In the genomic region with DNA sequence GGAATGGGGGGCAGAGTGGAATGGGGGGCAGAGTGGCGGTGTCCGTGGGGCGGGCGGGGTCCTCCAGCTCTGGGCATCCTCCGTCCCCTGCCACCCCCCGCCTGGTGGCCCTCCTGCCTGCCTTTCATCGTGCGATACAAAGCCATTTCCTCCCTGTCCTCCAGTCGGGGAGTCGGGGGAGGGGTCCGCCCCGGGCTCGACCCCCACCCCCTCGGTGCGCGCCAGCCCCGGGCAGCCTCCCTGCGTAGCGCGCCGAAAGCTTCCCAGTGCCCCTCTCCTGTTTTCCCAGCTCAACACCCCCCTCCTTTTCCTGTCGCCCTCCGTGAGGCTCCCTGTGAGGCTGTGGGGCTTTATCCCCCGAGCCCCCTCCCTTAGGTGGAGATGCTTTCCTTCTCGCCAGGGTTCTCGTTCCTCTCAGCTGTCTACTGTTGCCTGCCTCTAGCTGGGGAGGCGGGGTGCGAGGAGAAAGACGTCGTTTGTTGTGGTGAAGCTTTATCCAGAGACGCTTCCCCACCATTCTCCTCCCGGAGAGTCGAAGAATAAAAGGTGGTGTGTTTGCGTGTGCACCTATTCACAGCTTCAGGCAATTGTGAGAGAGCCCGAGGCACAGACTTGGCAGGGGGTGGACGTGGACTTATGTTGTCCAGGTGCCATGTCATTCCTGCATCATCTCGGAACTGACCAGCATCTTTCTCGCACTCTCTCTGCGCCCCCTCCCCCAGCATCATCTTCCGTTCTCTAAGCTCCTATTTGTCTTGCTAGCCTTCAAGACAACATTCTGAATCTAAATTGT, we compare ENCODE assay signal across 8 cellular contexts. TPM values are rescaled to one million over a fixed set of nuclear protein-coding genes. Genes with fewer than 3 reads are reported as not detected.
A peak's percentile ranks its signal among the peaks of the same experiment; 100 is the strongest.
DNase-seq lines count a peak whose midpoint lies in the region; ATAC-seq, FAIRE-seq and TF ChIP-seq lines count a peak whose summit lies in the region.

No MANE protein-coding gene starts in this region.

- no peaks in the 10 kb centered on the region for H4K20me1 ChIP-seq in K562 (replicated peaks; ENCODE audit: control insufficient read depth, insufficient read depth, low read length)

- H3K4me3 ChIP-seq in K562 (peak overlapping the region; percentile 52), iPS-18c (ENCODE audit: insufficient read depth, low read depth, low read length) (peak overlapping the region; percentile 82), skeletal muscle satellite cell (ENCODE audit: low read length) (peak overlapping the region; percentile 87)

- no peak for FAIRE-seq in K562 (lab: Jason Lieb, UNC)

- no peaks in the 10 kb centered on the region for H3K79me2 ChIP-seq in K562 (ENCODE audit: control insufficient read depth, insufficient read depth, low read length)

- no peak for TF ChIP-seq RAD21 in K562 (CRISPR knock-in tag; conservative IDR thresholded peaks at IDR 0.05 in 1 of 2, IDR thresholded peaks at IDR 0.05 in 1 of 2)

- POLR2A ChIA-PET in K562 (lab: Yijun Ruan, JAX): interaction anchor here (0.6 to 1.2 kb wide), 4 partner anchors 8 to 239 kb away, joined by 3 to 5 read pairs (median 3); no protein-coding TSS in a partner anchor

- H3K27ac ChIP-seq in K562 (ENCODE audit: extremely low read depth, low read depth, low read length): no peak overlapping the region

- no peaks in the 10 kb centered on the region for H3K36me3 ChIP-seq in K562 (ENCODE audit: control insufficient read depth, insufficient read depth, low read length)
- no peaks in the 10 kb centered on the region for H3K36me3 ChIP-seq in skeletal muscle satellite cell (ENCODE audit: insufficient read depth, low read length)

- no peak for TF ChIP-seq EP300 in K562 (IDR thresholded peaks at IDR 0.05; ENCODE audit: low read length)

- CTCF ChIA-PET in K562 (lab: Yijun Ruan, JAX; ENCODE audit: low intra/inter-chr PET ratio): no interaction called here

- no peaks in the 10 kb centered on the region for H3K9me1 ChIP-seq in K562 (ENCODE audit: control insufficient read depth, insufficient read depth, low read length)

- 24% methylated on average over 28 of the region's 40 CpGs for WGBS in K562 (ENCODE audit: insufficient coverage, low coverage, missing lambda C conversion rate)

- BruUV-seq in K562 (replicated peaks; lab: Mats Ljungman, UMichigan): no TSS peak

- ATAC-seq in K562: no peak

- no peak for TF ChIP-seq CTCF in K562 (IDR thresholded peaks at IDR 0.05 in 2 of 3, conservative IDR thresholded peaks at IDR 0.05 in 1 of 3; ENCODE audit: insufficient read depth in 2 of 3, low read depth in 1 of 3, low read length in 3 of 3)

- H3K9me3 ChIP-seq in K562 (replicated peaks; ENCODE audit: control insufficient read depth, insufficient read depth, low read depth, low read length) (no peaks in the 10 kb centered on the region), iPS-18c (ENCODE audit: control insufficient read depth, insufficient read depth, low read length) (no peaks in the 10 kb centered on the region), skeletal muscle satellite cell (replicated peaks; ENCODE audit: low read length) (no peaks in the 10 kb centered on the region)

- peak; percentile 29 for DNase-seq in NCI-H1092 treated with DMSO at 0.1 percent for 48 hours (lab: John Stamatoyannopoulos, UW)
- DNase-seq in NCI-H1092 (lab: John Stamatoyannopoulos, UW): no peak
- peak; percentile 72 for DNase-seq in NCI-H526 treated with DMSO at 0.1 percent for 48 hours (lab: John Stamatoyannopoulos, UW)
- DNase-seq in K562 (ENCODE audit: extremely low read depth in 1 of 4, low spot score in 3 of 4): no peak
- no peak for DNase-seq in DMS114 treated with DMSO at 0.1 percent for 48 hours (lab: John Stamatoyannopoulos, UW; ENCODE audit: unreplicated experiment)
- DNase-seq in NOMO-1 treated with dmso at 0.1 percent for 144 hours (lab: John Stamatoyannopoulos, UW; ENCODE audit: unreplicated experiment): no peak

- in situ Hi-C loops in K562 (cut with MboI): no loop called here

- peak overlapping the region in 1 of 2 experiments; percentile 94; a peak in 2 of 4 replicates for H3K9ac ChIP-seq in K562 (ENCODE audit: insufficient read depth in 1 of 2, low read depth in 2 of 2, low read length in 2 of 2)
- peak overlapping the region; percentile 74 for H3K9ac ChIP-seq in skeletal muscle satellite cell (ENCODE audit: low read depth, low read length)

- H3K4me1 ChIP-seq in K562 (replicated peaks in 1 of 2; ENCODE audit: control insufficient read depth in 2 of 2, insufficient read depth in 2 of 2, low read length in 2 of 2) (peaks cover 0 to 15% of the 10 kb centered on the region in 2 experiments; a peak in 3 of 5 replicates), skeletal muscle satellite cell (ENCODE audit: control insufficient read depth, insufficient read depth, low read length) (peaks cover 7% of the 10 kb centered on the region)

- H3K27me3 ChIP-seq in K562 (ENCODE audit: control insufficient read depth in 2 of 2, insufficient read depth in 2 of 2, low read length in 2 of 2): peaks cover 7 to 8% of the 10 kb centered on the region in 2 experiments; a peak in 4 of 5 replicates
- H3K27me3 ChIP-seq in skeletal muscle satellite cell (ENCODE audit: control insufficient read depth, insufficient read depth, low read length): peaks cover 5% of the 10 kb centered on the region

- intact Hi-C loops in K562 (cut with micrococcal nuclease): loop anchor here (5.0 kb wide), 1 partner anchor 195 kb away; no protein-coding TSS in a partner anchor

- H2AFZ ChIP-seq in K562 (ENCODE audit: low read depth, low read length): peak overlapping the region; percentile 99

- H3K4me2 ChIP-seq in K562 (ENCODE audit: insufficient read depth, low read length) (peak overlapping the region; percentile 78), skeletal muscle satellite cell (ENCODE audit: low read length) (peak overlapping the region; percentile 100)

- TF ChIP-seq POLR2A in K562 (conservative IDR thresholded peaks at IDR 0.05): no peak

TF ChIP-seq in K562, 482 proteins besides CTCF, POLR2A, EP300 and RAD21:
- TF ChIP-seq, protein P1, sequence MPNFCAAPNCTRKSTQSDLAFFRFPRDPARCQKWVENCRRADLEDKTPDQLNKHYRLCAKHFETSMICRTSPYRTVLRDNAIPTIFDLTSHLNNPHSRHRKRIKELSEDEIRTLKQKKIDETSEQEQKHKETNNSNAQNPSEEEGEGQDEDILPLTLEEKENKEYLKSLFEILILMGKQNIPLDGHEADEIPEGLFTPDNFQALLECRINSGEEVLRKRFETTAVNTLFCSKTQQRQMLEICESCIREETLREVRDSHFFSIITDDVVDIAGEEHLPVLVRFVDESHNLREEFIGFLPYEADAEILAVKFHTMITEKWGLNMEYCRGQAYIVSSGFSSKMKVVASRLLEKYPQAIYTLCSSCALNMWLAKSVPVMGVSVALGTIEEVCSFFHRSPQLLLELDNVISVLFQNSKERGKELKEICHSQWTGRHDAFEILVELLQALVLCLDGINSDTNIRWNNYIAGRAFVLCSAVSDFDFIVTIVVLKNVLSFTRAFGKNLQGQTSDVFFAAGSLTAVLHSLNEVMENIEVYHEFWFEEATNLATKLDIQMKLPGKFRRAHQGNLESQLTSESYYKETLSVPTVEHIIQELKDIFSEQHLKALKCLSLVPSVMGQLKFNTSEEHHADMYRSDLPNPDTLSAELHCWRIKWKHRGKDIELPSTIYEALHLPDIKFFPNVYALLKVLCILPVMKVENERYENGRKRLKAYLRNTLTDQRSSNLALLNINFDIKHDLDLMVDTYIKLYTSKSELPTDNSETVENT (CRISPR knock-in tag; IDR thresholded peaks at IDR 0.05): no peak
- no peak for TF ChIP-seq SREBF1 (IDR thresholded peaks at IDR 0.05; ENCODE audit: borderline replicate concordance, low read depth, low read length)
- TF ChIP-seq SAP30 (IDR thresholded peaks at IDR 0.05; ENCODE audit: borderline replicate concordance, insufficient read depth, low read depth, low read length, poor library complexity, severe bottlenecking): peak; percentile 7
- no peak for TF ChIP-seq ZNF134 (CRISPR knock-in tag; conservative IDR thresholded peaks at IDR 0.05)
- TF ChIP-seq, protein P2, sequence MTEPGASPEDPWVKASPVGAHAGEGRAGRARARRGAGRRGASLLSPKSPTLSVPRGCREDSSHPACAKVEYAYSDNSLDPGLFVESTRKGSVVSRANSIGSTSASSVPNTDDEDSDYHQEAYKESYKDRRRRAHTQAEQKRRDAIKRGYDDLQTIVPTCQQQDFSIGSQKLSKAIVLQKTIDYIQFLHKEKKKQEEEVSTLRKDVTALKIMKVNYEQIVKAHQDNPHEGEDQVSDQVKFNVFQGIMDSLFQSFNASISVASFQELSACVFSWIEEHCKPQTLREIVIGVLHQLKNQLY (CRISPR knock-in tag; conservative IDR thresholded peaks at IDR 0.05): 0 out of 4 replicates have a peak, but pooled peaks of 1 of the 2 experiments have one; percentile 33
- TF ChIP-seq RNF2 (IDR thresholded peaks at IDR 0.05): no peak
- no peak for TF ChIP-seq DACH1 (IDR thresholded peaks at IDR 0.05; ENCODE audit: partially characterized antibody)
- TF ChIP-seq GTF2F1 (IDR thresholded peaks at IDR 0.05; ENCODE audit: low read depth, low read length): no peak
- no peak for TF ChIP-seq HCFC1 (IDR thresholded peaks at IDR 0.05; ENCODE audit: low read depth, low read length)

RNA-seq across cellular contexts. Expression of a gene that starts 0.8 kb away (rescaled TPM):
- total RNA-seq in K562 (2011; cell fraction: chromatin; rRNA removed; ENCODE audit: low replicate concordance): 0.62 and 2.8 TPM in 2 replicates
- total RNA-seq in K562 (2011; cell fraction: nucleolus; rRNA removed): 0.50 and 0.66 TPM in 2 replicates
- total RNA-seq in K562 (2011; cell fraction: nucleoplasm; rRNA removed): 0.73 and 0.76 TPM in 2 replicates
- 0.33 TPM in 1 of 2 replicates, not detected in the other for total RNA-seq in K562 (2014; rRNA removed)
- 0.36 and 0.38 TPM in 2 replicates for total RNA-seq in K562 (2014; rRNA removed; fragmentation: Illumina TruSeq; extraction: Trizol)
- 0.29 and 0.30 TPM in 2 replicates for total RNA-seq in K562 (2015; rRNA removed; fragmentation: Illumina TruSeq; extraction: Trizol)
- total RNA-seq in K562 (2021): 0.16 and 0.29 TPM in 2 replicates
- polyA plus RNA-seq in K562 (2011; rRNA removed): 0.11 and 0.21 TPM in 2 replicates
- polyA plus RNA-seq in K562 (2011; cell fraction: cytosol; rRNA removed): 0.12 and 0.15 TPM in 2 replicates
- polyA plus RNA-seq in K562 (2011; cell fraction: nucleus; rRNA removed): 0.23 and 0.38 TPM in 2 replicates
- polyA plus RNA-seq in K562 (2012): 0.13 and 0.58 TPM in 2 replicates
- polyA plus RNA-seq in K562 (2014; fragmentation: Illumina TruSeq; extraction: Trizol): 0.11 and 0.24 TPM in 2 replicates
- under 1 TPM; 0.10 to 0.17 TPM for polyA plus RNA-seq in K562 (2014; fragmentation: Nextera tagmentation; extraction: Ambion mirVana)
- polyA plus RNA-seq in K562 (2014; rRNA removed): 0.08 and 0.32 TPM in 2 replicates
- 0.70 and 1.6 TPM in 2 replicates for polyA minus RNA-seq in K562 (2011; rRNA and poly(A)+ RNA removed)
- polyA minus RNA-seq in K562 (2011; cell fraction: cytosol; rRNA and poly(A)+ RNA removed): 0.29 and 1.2 TPM in 2 replicates
- 1.2 and 1.7 TPM in 2 replicates for polyA minus RNA-seq in K562 (2011; cell fraction: nucleus; rRNA and poly(A)+ RNA removed)
- 0.87 and 1.8 TPM in 2 replicates for total RNA-seq in skeletal muscle satellite cell (2012; rRNA removed)

Comparison
In these comparisons a context has a peak if more than half of its experiments do, and no peak if none do; other contexts are left out.
1. DNase-seq: peak in NCI-H1092 treated with DMSO at 0.1 percent for 48 hours (single experiment) and NCI-H526 treated with DMSO at 0.1 percent for 48 hours (single experiment); none in NCI-H1092 (single experiment), K562 (0 of 4), DMS114 treated with DMSO at 0.1 percent for 48 hours (single experiment) and NOMO-1 treated with dmso at 0.1 percent for 144 hours (single experiment).
2. Peak in every context shown above with its lines, with median percentiles within 50 percentile points of each other: H3K4me3 ChIP-seq.